ENCODE assay signal across 20 cellular contexts in the genomic region with DNA sequence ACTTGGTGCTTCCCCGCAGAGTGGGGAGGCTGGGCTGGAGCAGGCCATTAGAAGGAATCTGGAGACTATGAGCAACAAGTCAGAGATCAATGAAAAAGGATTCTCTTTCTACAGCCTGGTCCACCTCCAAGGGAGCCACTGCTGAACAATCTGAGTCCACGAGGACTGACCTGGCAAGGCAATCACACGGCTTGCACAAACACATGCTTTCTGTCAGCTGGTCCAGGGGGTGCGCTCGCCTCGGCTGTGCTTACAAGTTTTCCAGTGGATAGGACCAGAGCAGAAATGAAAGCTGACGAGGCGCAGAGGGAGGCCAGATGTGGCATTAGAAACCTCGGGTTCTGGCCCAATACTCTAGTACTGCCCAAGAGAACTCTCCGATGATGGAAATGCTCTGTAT. TPM values are rescaled to one million over a fixed set of nuclear protein-coding genes. Genes with fewer than 3 reads are reported as not detected.
"Had no signal": no experiment of that assay in that cellular context is flagged by ENCODE, and none has a peak within 500 bp of the region (broad histone marks: within the 10 kb centered on the region; RNA-seq: fewer than 3 reads in every experiment).

No MANE protein-coding gene starts in this region.

- H3K27ac Mint-ChIP-seq: activated B cell treated with CpG ODN at 0.5 μM for 24 hours; activated naive CD4-positive, alpha-beta T cell treated with anti-CD3 and anti-CD28 coated beads, Interleukin-2, amount 50 U/mL, for 24 hours; activated T-cell treated with anti-CD3 and anti-CD28 coated beads, Interleukin-2, amount 50 U/mL, for 72 hours; stimulated activated naive CD8-positive, alpha-beta T cell treated with anti-CD3 and anti-CD28 coated beads, Interleukin-15, Interleukin-2, amounts not matched to agents 100 ng/mL and 50 ng/mL, for 24 hours had no signal

- DNase-seq: activated B cell treated with CpG ODN at 0.5 μM for 24 hours; activated CD4-positive, alpha-beta T cell treated with anti-CD3 and anti-CD28 coated beads for 4 hours; activated CD8-positive, alpha-beta memory T cell treated with anti-CD3 and anti-CD28 coated beads, Interleukin-2, amount 50 U/mL, for 48 hours; activated gamma-delta T cell; activated T-cell treated with anti-CD3 and anti-CD28 coated beads, Interleukin-2, amount 50 U/mL, for 72 hours; adrenal gland; dermis blood vessel endothelial cell; effector memory CD4-positive, alpha-beta T cell; left colon; upper lobe of left lung had no signal

- H3K27me3 Mint-ChIP-seq: activated naive CD4-positive, alpha-beta T cell treated with anti-CD3 and anti-CD28 coated beads, Interleukin-2, amount 50 U/mL, for 24 hours; stimulated activated naive CD8-positive, alpha-beta T cell treated with anti-CD3 and anti-CD28 coated beads, Interleukin-15, Interleukin-2, amounts not matched to agents 100 ng/mL and 50 ng/mL, for 24 hours had no signal

- H3K27ac ChIP-seq: adrenal gland, esophagus muscularis mucosa, prostate gland, right atrium auricular region, skin epidermis, suprapubic skin had no signal

- H3K4me3 Mint-ChIP-seq: activated B cell treated with CpG ODN at 0.5 μM for 24 hours; activated naive CD4-positive, alpha-beta T cell treated with anti-CD3 and anti-CD28 coated beads, Interleukin-2, amount 50 U/mL, for 24 hours; activated T-cell treated with anti-CD3 and anti-CD28 coated beads, Interleukin-2, amount 50 U/mL, for 72 hours; stimulated activated naive CD8-positive, alpha-beta T cell treated with anti-CD3 and anti-CD28 coated beads, Interleukin-15, Interleukin-2, amounts not matched to agents 100 ng/mL and 50 ng/mL, for 24 hours had no signal

- ATAC-seq: activated T-cell treated with anti-CD3 and anti-CD28 coated beads, Interleukin-2, amount 50 U/mL, for 72 hours; left colon had no signal

- H3K9me3 ChIP-seq: adrenal gland, esophagus muscularis mucosa, prostate gland, right atrium auricular region, suprapubic skin, upper lobe of left lung had no signal

- H3K36me3 ChIP-seq: adrenal gland, esophagus muscularis mucosa, prostate gland, right atrium auricular region, suprapubic skin, upper lobe of left lung had no signal

- H3K4me1 ChIP-seq: prostate gland had no signal

- H3K4me1 Mint-ChIP-seq: activated naive CD4-positive, alpha-beta T cell treated with anti-CD3 and anti-CD28 coated beads, Interleukin-2, amount 50 U/mL, for 24 hours had no signal

- H3K4me3 ChIP-seq: adrenal gland, esophagus muscularis mucosa, lung, prostate gland, right atrium auricular region, skin epidermis, suprapubic skin, upper lobe of left lung had no signal

- H3K9me3 Mint-ChIP-seq: activated B cell treated with CpG ODN at 0.5 μM for 24 hours; activated naive CD4-positive, alpha-beta T cell treated with anti-CD3 and anti-CD28 coated beads, Interleukin-2, amount 50 U/mL, for 24 hours; activated T-cell treated with anti-CD3 and anti-CD28 coated beads, Interleukin-2, amount 50 U/mL, for 72 hours; stimulated activated naive CD8-positive, alpha-beta T cell treated with anti-CD3 and anti-CD28 coated beads, Interleukin-15, Interleukin-2, amounts not matched to agents 100 ng/mL and 50 ng/mL, for 24 hours had no signal

- H3K27me3 ChIP-seq: adrenal gland, right atrium auricular region, suprapubic skin, upper lobe of left lung had no signal

RNA-seq across cellular contexts. Expression of gene KCNK5, which starts 18.1 kb away (rescaled TPM):
- total RNA-seq: activated B cell treated with CpG ODN at 0.5 μM for 24 hours, endothelial cell of umbilical vein, osteoblast had no signal
